22 cellular contexts compared by ENCODE assay signal in the genomic region with DNA sequence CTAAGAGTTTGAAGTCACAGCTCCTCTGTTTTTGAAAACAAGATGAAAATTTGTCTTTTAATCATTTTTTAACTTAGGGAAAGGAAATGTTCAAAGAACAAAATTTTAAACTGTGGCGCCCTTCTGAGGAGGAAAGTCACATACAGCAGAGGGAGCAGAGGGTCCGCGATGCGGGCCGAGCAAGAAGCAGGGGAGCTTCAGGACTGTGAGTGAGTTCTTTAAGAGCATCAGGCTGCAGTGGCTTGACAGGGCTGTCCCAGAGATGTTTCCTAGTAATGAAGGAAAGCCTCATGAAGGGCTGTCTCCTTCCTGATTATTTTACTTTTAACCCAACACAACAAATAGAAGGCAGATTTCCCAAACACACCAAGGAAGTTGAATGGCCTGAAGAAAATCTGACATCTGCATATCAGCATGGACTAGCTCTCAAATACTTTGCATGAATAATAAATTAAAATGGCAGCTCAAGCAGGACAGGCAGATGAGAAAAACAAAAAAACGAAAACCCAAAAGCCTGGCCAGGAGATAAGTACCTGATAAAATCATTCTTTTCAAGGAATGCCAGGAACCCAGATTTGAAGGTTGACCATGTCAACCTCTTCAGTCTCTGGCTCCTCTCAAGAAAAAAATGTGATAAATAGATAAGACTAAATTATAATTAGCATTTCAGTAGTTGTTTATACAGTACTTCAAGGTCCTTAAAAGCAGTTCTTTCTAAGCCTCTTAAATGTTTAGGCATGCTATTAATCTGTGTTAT.
DNase-seq lines count a peak whose midpoint lies in the region; ATAC-seq and TF ChIP-seq lines count a peak whose summit lies in the region.
"Had no signal": no experiment of that assay in that cellular context is flagged by ENCODE, and none has a peak within 500 bp of the region (broad histone marks: within the 10 kb centered on the region; RNA-seq: fewer than 3 reads in every experiment).

No MANE protein-coding gene starts in this region.

- peak overlapping the region; percentile 37 for H2AFZ ChIP-seq in neural progenitor cell (replicated peaks)

- H3K9ac ChIP-seq in endodermal cell (ENCODE audit: extremely low read depth, low read length, poor library complexity, severe bottlenecking) (no peak overlapping the region), neural progenitor cell (no peak overlapping the region)

- H3K9me3 ChIP-seq in endodermal cell (ENCODE audit: control insufficient read depth, low read length): peaks cover 12% of the 10 kb centered on the region
- no peaks in the 10 kb centered on the region for H3K9me3 ChIP-seq in neural progenitor cell (ENCODE audit: low read depth)
- no peaks in the 10 kb centered on the region for H3K9me3 ChIP-seq in T-helper 17 cell (ENCODE audit: control insufficient read depth, low read length, poor library complexity, severe bottlenecking)
- H3K9me3 ChIP-seq: Peyer's patch had no signal

- POLR2A ChIA-PET in HEK293T (lab: Yijun Ruan, JAX): no interaction called here

- peak overlapping the region; percentile 37 for H3K27ac Mint-ChIP-seq in endodermal cell
- no peak overlapping the region for H3K27ac Mint-ChIP-seq in neural progenitor cell
- H3K27ac Mint-ChIP-seq in T-helper 17 cell: no peak overlapping the region
- H3K27ac Mint-ChIP-seq: CD8-positive, alpha-beta T cell had no signal

- peak; percentile 50 for TF ChIP-seq CTCF in endodermal cell (conservative IDR thresholded peaks at IDR 0.05)
- no peak for TF ChIP-seq CTCF in neural progenitor cell (IDR thresholded peaks at IDR 0.05)

- H3K4me1 ChIP-seq in endodermal cell (ENCODE audit: control insufficient read depth, insufficient read depth, low read length) (peaks cover 5% of the 10 kb centered on the region), neural progenitor cell (no peaks in the 10 kb centered on the region)

- no peaks in the 10 kb centered on the region for H3F3A ChIP-seq in neural progenitor cell (ENCODE audit: low read depth)

- CTCF ChIA-PET in HEK293T (lab: Yijun Ruan, JAX): no interaction called here

- H3K27me3 ChIP-seq in endodermal cell (ENCODE audit: control insufficient read depth, insufficient read depth, low read length, poor library complexity, severe bottlenecking) (no peaks in the 10 kb centered on the region), neural progenitor cell (no peaks in the 10 kb centered on the region)
- H3K27me3 ChIP-seq: Peyer's patch had no signal

- DNase-seq in Right ventricle myocardium inferior (ENCODE audit: missing footprints) (peak; percentile 67), left cardiac atrium (no peak), endodermal cell (peak; percentile 66), neural progenitor cell (ENCODE audit: low spot score) (peak; percentile 4), T-helper 17 cell (no peak), H4 (ENCODE audit: low spot score) (no peak), HEK293T (ENCODE audit: extremely low spot score) (no peak)
- no peak for DNase-seq in activated CD4-positive, CD25-positive, alpha-beta regulatory T cell (lab: John Stamatoyannopoulos, UW)
- DNase-seq: AML-193; C1 segment of cervical spinal cord; CD8-positive, alpha-beta T cell; DND-41; IMR-90; NCI-H1105; NCI-H146; NCI-H2029; NCI-H226; NCI-H510A treated with DMSO at 0.1 percent for 48 hours; NCI-H774; Peyer's patch had no signal

- no peaks in the 10 kb centered on the region for H3K79me2 ChIP-seq in neural progenitor cell (ENCODE audit: low read depth)

- H3K36me3 Mint-ChIP-seq in endodermal cell (ENCODE audit: low read depth): no peaks in the 10 kb centered on the region
- H3K36me3 Mint-ChIP-seq in neural progenitor cell: no peaks in the 10 kb centered on the region
- peaks cover under 1% of the 10 kb centered on the region for H3K36me3 Mint-ChIP-seq in T-helper 17 cell (ENCODE audit: low read depth)
- H3K36me3 Mint-ChIP-seq: CD8-positive, alpha-beta T cell had no signal

- no peak overlapping the region for H3K4me3 Mint-ChIP-seq in endodermal cell
- no peak overlapping the region for H3K4me3 Mint-ChIP-seq in neural progenitor cell
- H3K4me3 Mint-ChIP-seq in T-helper 17 cell: no peak overlapping the region
- H3K4me3 Mint-ChIP-seq: CD8-positive, alpha-beta T cell had no signal

- H3K36me3 ChIP-seq in endodermal cell (ENCODE audit: control insufficient read depth, insufficient read depth, low read length) (no peaks in the 10 kb centered on the region), neural progenitor cell (no peaks in the 10 kb centered on the region)
- H3K36me3 ChIP-seq: Peyer's patch had no signal

- intact Hi-C loops in Right ventricle myocardium inferior (cut with DNase I) (no loop called here), left cardiac atrium (cut with DNase I) (no loop called here)

- H3K27ac ChIP-seq in endodermal cell (ENCODE audit: low read depth, low read length) (no peak overlapping the region), neural progenitor cell (no peak overlapping the region)
- H3K27ac ChIP-seq: Peyer's patch had no signal

- H3K27me3 Mint-ChIP-seq in endodermal cell (ENCODE audit: insufficient read depth): no peaks in the 10 kb centered on the region
- no peaks in the 10 kb centered on the region for H3K27me3 Mint-ChIP-seq in neural progenitor cell (ENCODE audit: insufficient read depth, low read depth)
- H3K27me3 Mint-ChIP-seq in T-helper 17 cell: no peaks in the 10 kb centered on the region

- no peak overlapping the region for H3K4me2 ChIP-seq in neural progenitor cell

- H3K4me3 ChIP-seq in endodermal cell (ENCODE audit: low read length) (no peak overlapping the region), neural progenitor cell (no peak overlapping the region)
- H3K4me3 ChIP-seq: GM12878, Peyer's patch had no signal

- H3K4me1 Mint-ChIP-seq in endodermal cell (peaks cover 23% of the 10 kb centered on the region), neural progenitor cell (peaks cover 6% of the 10 kb centered on the region), T-helper 17 cell (no peaks in the 10 kb centered on the region)

- ATAC-seq in Right ventricle myocardium inferior (no peak), left cardiac atrium (no peak), T-helper 17 cell (no peak)
- ATAC-seq: CD8-positive, alpha-beta T cell; GM12878; HCT116 had no signal

- peaks cover 6% of the 10 kb centered on the region for H3K9me3 Mint-ChIP-seq in endodermal cell
- no peaks in the 10 kb centered on the region for H3K9me3 Mint-ChIP-seq in neural progenitor cell

- no peaks in the 10 kb centered on the region for H4K20me1 ChIP-seq in neural progenitor cell (ENCODE audit: low read depth)

- WGBS in endodermal cell (ENCODE audit: insufficient coverage in 1 of 2, insufficient read length in 1 of 2), 2 experiments: 74 to 76% methylated on average over 5 to 6 of the region's 6 CpGs

TF ChIP-seq in HEK293T, 16 proteins besides CTCF, POLR2A, EP300 and RAD21:
- TF ChIP-seq SUZ12 (IDR thresholded peaks at IDR 0.05): no peak
- TF ChIP-seq BHLHE40 (IDR thresholded peaks at IDR 0.05; ENCODE audit: borderline replicate concordance): no peak
- no peak for TF ChIP-seq L3MBTL2 (conservative IDR thresholded peaks at IDR 0.05)
- TF ChIP-seq FOXA1 (IDR thresholded peaks at IDR 0.05): no peak
- no peak for TF ChIP-seq TARDBP (IDR thresholded peaks at IDR 0.05)
- TF ChIP-seq, protein P1, sequence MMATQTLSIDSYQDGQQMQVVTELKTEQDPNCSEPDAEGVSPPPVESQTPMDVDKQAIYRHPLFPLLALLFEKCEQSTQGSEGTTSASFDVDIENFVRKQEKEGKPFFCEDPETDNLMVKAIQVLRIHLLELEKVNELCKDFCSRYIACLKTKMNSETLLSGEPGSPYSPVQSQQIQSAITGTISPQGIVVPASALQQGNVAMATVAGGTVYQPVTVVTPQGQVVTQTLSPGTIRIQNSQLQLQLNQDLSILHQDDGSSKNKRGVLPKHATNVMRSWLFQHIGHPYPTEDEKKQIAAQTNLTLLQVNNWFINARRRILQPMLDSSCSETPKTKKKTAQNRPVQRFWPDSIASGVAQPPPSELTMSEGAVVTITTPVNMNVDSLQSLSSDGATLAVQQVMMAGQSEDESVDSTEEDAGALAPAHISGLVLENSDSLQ (IDR thresholded peaks at IDR 0.05): no peak
- no peak for TF ChIP-seq NFRKB (IDR thresholded peaks at IDR 0.05)
- TF ChIP-seq FOXM1 (IDR thresholded peaks at IDR 0.05; ENCODE audit: borderline replicate concordance): no peak
- no peak for TF ChIP-seq SP1 (IDR thresholded peaks at IDR 0.05)
- TF ChIP-seq ZNF384 (IDR thresholded peaks at IDR 0.05): no peak
- TF ChIP-seq FOXK2 (IDR thresholded peaks at IDR 0.05): no peak
- no peak for TF ChIP-seq ARNT (IDR thresholded peaks at IDR 0.05)
- no peak for TF ChIP-seq CTBP1 (IDR thresholded peaks at IDR 0.05; ENCODE audit: borderline replicate concordance)
- no peak for TF ChIP-seq HDGF (IDR thresholded peaks at IDR 0.05; ENCODE audit: borderline replicate concordance)
- TF ChIP-seq LEF1 (IDR thresholded peaks at IDR 0.05; ENCODE audit: borderline replicate concordance): no peak
- no peak for TF ChIP-seq ELF4 (IDR thresholded peaks at IDR 0.05)

Comparison
In these comparisons a context has a peak if more than half of its experiments do, and no peak if none do; other contexts are left out.
1. DNase-seq: peak in Right ventricle myocardium inferior (single experiment), endodermal cell (single experiment) and neural progenitor cell (single experiment); none in left cardiac atrium (single experiment), T-helper 17 cell (0 of 3), H4 (single experiment), activated CD4-positive, CD25-positive, alpha-beta regulatory T cell (0 of 4) and HEK293T (single experiment).